Comparison of ENCODE assay signal across 1 cellular context in the genomic region with DNA sequence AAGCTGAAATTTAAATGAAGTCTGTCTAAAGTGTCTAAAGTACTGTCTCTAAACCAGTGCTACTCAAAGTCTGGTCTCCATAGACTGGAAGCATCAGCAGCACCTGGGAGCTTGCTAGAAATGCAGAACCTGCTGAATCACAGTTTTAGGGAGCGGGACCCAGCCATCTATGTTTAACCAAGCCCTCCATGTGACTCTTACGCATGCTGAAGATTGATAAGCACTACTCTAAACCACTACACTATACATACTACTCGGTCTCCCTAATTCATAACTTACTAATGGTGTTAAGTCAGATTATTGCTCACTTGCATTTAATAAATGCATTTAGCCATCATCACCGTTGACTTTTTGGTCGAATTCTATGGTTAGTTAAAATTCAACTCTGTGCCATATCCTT.
A peak's percentile ranks its signal among the peaks of the same experiment; 100 is the strongest.
TF ChIP-seq lines count a peak whose summit lies in the region.

No MANE protein-coding gene starts in this region.

TF ChIP-seq in K562, 482 proteins besides CTCF, POLR2A, EP300 and RAD21 (continued from another document):
- TF ChIP-seq ZBED1 (IDR thresholded peaks at IDR 0.05) = no peak
- TF ChIP-seq MYBL2 (IDR thresholded peaks at IDR 0.05; ENCODE audit: low read depth) = no peak
- TF ChIP-seq MYBL2 (CRISPR knock-in tag; IDR thresholded peaks at IDR 0.05; ENCODE audit: borderline replicate concordance) = no peak
- no peak for TF ChIP-seq MED1 (CRISPR knock-in tag; IDR thresholded peaks at IDR 0.05; ENCODE audit: borderline replicate concordance)
- TF ChIP-seq FOXM1 (IDR thresholded peaks at IDR 0.05; ENCODE audit: low read depth) = peak; percentile 47; the same call in 1 of the 2 replicates
- TF ChIP-seq FOXM1 (CRISPR knock-in tag; IDR thresholded peaks at IDR 0.05; ENCODE audit: low read depth) = no peak
- TF ChIP-seq, protein P1, sequence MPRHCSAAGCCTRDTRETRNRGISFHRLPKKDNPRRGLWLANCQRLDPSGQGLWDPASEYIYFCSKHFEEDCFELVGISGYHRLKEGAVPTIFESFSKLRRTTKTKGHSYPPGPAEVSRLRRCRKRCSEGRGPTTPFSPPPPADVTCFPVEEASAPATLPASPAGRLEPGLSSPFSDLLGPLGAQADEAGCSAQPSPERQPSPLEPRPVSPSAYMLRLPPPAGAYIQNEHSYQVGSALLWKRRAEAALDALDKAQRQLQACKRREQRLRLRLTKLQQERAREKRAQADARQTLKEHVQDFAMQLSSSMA (CRISPR knock-in tag; IDR thresholded peaks at IDR 0.05) = no peak
- TF ChIP-seq LEF1 (IDR thresholded peaks at IDR 0.05) = 0 out of 2 replicates have a peak, but pooled peaks have one; percentile 26
- no peak for TF ChIP-seq ELK3 (CRISPR knock-in tag; IDR thresholded peaks at IDR 0.05)
- TF ChIP-seq TGIF2 (CRISPR knock-in tag; IDR thresholded peaks at IDR 0.05) = no peak
- no peak for TF ChIP-seq HMG20B (CRISPR knock-in tag; IDR thresholded peaks at IDR 0.05)
- peak; percentile 52 for TF ChIP-seq CCNT2 (IDR thresholded peaks at IDR 0.05; ENCODE audit: borderline replicate concordance, extremely low read depth, insufficient read length, low read depth, low read length)
- no peak for TF ChIP-seq ZNF12 (CRISPR knock-in tag; IDR thresholded peaks at IDR 0.05)
- TF ChIP-seq SMC3 (conservative IDR thresholded peaks at IDR 0.05; ENCODE audit: insufficient read depth, low read depth, low read length) = no peak
- TF ChIP-seq ZNF780A (CRISPR knock-in tag; IDR thresholded peaks at IDR 0.05) = no peak
- no peak for TF ChIP-seq STAT5A (IDR thresholded peaks at IDR 0.05; ENCODE audit: borderline replicate concordance, low read length)
- no peak for TF ChIP-seq NFIX (CRISPR knock-in tag; IDR thresholded peaks at IDR 0.05; ENCODE audit: low read depth)
- TF ChIP-seq MAFG (tag; conservative IDR thresholded peaks at IDR 0.05) = peak; percentile 66
- TF ChIP-seq, protein P2, sequence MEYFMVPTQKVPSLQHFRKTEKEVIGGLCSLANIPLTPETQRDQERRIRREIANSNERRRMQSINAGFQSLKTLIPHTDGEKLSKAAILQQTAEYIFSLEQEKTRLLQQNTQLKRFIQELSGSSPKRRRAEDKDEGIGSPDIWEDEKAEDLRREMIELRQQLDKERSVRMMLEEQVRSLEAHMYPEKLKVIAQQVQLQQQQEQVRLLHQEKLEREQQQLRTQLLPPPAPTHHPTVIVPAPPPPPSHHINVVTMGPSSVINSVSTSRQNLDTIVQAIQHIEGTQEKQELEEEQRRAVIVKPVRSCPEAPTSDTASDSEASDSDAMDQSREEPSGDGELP (CRISPR knock-in tag; IDR thresholded peaks at IDR 0.05; ENCODE audit: borderline replicate concordance) = no peak
- TF ChIP-seq GTF2F1 (IDR thresholded peaks at IDR 0.05; ENCODE audit: low read depth, low read length) = no peak
- no peak for TF ChIP-seq CREB3 (tag; conservative IDR thresholded peaks at IDR 0.05; ENCODE audit: low read depth)
- TF ChIP-seq, protein P3, sequence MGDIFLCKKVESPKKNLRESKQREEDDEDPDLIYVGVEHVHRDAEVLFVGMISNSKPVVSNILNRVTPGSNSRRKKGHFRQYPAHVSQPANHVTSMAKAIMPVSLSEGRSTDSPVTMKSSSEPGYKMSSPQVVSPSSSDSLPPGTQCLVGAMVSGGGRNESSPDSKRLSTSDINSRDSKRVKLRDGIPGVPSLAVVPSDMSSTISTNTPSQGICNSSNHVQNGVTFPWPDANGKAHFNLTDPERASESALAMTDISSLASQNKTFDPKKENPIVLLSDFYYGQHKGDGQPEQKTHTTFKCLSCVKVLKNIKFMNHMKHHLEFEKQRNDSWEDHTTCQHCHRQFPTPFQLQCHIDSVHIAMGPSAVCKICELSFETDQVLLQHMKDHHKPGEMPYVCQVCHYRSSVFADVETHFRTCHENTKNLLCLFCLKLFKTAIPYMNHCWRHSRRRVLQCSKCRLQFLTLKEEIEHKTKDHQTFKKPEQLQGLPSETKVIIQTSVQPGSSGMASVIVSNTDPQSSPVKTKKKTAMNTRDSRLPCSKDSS (IDR thresholded peaks at IDR 0.05; ENCODE audit: low read depth, partially characterized antibody) = no peak
- TF ChIP-seq, protein P4, sequence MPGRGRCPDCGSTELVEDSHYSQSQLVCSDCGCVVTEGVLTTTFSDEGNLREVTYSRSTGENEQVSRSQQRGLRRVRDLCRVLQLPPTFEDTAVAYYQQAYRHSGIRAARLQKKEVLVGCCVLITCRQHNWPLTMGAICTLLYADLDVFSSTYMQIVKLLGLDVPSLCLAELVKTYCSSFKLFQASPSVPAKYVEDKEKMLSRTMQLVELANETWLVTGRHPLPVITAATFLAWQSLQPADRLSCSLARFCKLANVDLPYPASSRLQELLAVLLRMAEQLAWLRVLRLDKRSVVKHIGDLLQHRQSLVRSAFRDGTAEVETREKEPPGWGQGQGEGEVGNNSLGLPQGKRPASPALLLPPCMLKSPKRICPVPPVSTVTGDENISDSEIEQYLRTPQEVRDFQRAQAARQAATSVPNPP (IDR thresholded peaks at IDR 0.05; ENCODE audit: borderline replicate concordance, insufficient read depth, insufficient read length) = no peak
- TF ChIP-seq ZNF347 (CRISPR knock-in tag; IDR thresholded peaks at IDR 0.05; ENCODE audit: low read depth) = no peak
- no peak for TF ChIP-seq NR1H2 (CRISPR knock-in tag; IDR thresholded peaks at IDR 0.05)
- TF ChIP-seq, protein P5, sequence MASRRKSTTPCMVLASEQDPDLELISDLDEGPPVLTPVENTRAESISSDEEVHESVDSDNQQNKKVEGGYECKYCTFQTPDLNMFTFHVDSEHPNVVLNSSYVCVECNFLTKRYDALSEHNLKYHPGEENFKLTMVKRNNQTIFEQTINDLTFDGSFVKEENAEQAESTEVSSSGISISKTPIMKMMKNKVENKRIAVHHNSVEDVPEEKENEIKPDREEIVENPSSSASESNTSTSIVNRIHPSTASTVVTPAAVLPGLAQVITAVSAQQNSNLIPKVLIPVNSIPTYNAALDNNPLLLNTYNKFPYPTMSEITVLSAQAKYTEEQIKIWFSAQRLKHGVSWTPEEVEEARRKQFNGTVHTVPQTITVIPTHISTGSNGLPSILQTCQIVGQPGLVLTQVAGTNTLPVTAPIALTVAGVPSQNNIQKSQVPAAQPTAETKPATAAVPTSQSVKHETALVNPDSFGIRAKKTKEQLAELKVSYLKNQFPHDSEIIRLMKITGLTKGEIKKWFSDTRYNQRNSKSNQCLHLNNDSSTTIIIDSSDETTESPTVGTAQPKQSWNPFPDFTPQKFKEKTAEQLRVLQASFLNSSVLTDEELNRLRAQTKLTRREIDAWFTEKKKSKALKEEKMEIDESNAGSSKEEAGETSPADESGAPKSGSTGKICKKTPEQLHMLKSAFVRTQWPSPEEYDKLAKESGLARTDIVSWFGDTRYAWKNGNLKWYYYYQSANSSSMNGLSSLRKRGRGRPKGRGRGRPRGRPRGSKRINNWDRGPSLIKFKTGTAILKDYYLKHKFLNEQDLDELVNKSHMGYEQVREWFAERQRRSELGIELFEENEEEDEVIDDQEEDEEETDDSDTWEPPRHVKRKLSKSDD (conservative IDR thresholded peaks at IDR 0.05; ENCODE audit: low read length) = no peak
- TF ChIP-seq MTF1 (CRISPR knock-in tag; IDR thresholded peaks at IDR 0.05; ENCODE audit: borderline replicate concordance) = no peak
- TF ChIP-seq, protein P6, sequence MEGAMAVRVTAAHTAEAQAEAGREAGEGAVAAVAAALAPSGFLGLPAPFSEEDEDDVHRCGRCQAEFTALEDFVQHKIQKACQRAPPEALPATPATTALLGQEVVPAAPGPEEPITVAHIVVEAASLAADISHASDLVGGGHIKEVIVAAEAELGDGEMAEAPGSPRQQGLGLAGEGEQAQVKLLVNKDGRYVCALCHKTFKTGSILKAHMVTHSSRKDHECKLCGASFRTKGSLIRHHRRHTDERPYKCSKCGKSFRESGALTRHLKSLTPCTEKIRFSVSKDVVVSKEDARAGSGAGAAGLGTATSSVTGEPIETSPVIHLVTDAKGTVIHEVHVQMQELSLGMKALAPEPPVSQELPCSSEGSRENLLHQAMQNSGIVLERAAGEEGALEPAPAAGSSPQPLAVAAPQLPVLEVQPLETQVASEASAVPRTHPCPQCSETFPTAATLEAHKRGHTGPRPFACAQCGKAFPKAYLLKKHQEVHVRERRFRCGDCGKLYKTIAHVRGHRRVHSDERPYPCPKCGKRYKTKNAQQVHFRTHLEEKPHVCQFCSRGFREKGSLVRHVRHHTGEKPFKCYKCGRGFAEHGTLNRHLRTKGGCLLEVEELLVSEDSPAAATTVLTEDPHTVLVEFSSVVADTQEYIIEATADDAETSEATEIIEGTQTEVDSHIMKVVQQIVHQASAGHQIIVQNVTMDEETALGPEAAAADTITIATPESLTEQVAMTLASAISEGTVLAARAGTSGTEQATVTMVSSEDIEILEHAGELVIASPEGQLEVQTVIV (CRISPR knock-in tag; IDR thresholded peaks at IDR 0.05; ENCODE audit: borderline replicate concordance) = no peak
- TF ChIP-seq PRDM10 (IDR thresholded peaks at IDR 0.05; ENCODE audit: partially characterized antibody) = no peak
- TF ChIP-seq ZNF408 (CRISPR knock-in tag; IDR thresholded peaks at IDR 0.05; ENCODE audit: low read depth) = no peak
